In genomic region chr6:130858498-130859160, GRCh38 we compare ENCODE assay signal across 24 cellular contexts. TPM values are rescaled to one million over a fixed set of nuclear protein-coding genes. Genes with fewer than 3 reads are reported as not detected.
DNase-seq lines count a peak whose midpoint lies in the region; ATAC-seq, FAIRE-seq and TF ChIP-seq lines count a peak whose summit lies in the region.
"Had no signal": no experiment of that assay in that cellular context is flagged by ENCODE, and none has a peak within 500 bp of the region (broad histone marks: within the 10 kb centered on the region; RNA-seq: fewer than 3 reads in every experiment).

No MANE protein-coding gene starts in this region.

- H3K27ac ChIP-seq in HepG2 (ENCODE audit: extremely low read length, insufficient read depth, low read length) (peak overlapping the region; percentile 50), right lobe of liver (peak overlapping the region in 1 of 3 donors; percentile 38), VCaP (peak overlapping the region; percentile 13; the same call in 1 of the 2 replicates)
- H3K27ac ChIP-seq: C4-2B, SJSA1 had no signal

- in situ Hi-C loops in HepG2 (cut with HindIII; ENCODE audit: extremely low pct_ligation_motif_present, low pct_unique_long_range_greater_than_20kb) = no loop called here

- no peak overlapping the region for H3K9ac ChIP-seq in HepG2 (ENCODE audit: insufficient read depth, low read depth, low read length)

- POLR2A ChIA-PET in HepG2 (lab: Yijun Ruan, JAX) = interaction anchor here (1.2 to 2.4 kb wide), 2 partner anchors 29 to 31 kb away, joined by 3 to 14 read pairs; partner anchors contain the start of gene SMLR1

- H3K4me1 Mint-ChIP-seq in type B pancreatic cell (ENCODE audit: unreplicated experiment) = peaks cover 13% of the 10 kb centered on the region
- H3K4me1 Mint-ChIP-seq: CD8-positive, alpha-beta memory T cell had no signal

- TF ChIP-seq RAD21 in HepG2 (CRISPR knock-in tag; IDR thresholded peaks at IDR 0.05) = no peak

- no peaks in the 10 kb centered on the region for H3K79me2 ChIP-seq in HepG2 (ENCODE audit: insufficient read depth, low read length)

- H4K20me1 ChIP-seq in HepG2 (ENCODE audit: insufficient read depth, low read length) = no peaks in the 10 kb centered on the region

- H3K9me3 ChIP-seq in HepG2 (ENCODE audit: low read length) = peaks cover 4% of the 10 kb centered on the region; the same call in 1 of the 2 replicates
- H3K9me3 ChIP-seq in right lobe of liver = no peaks in the 10 kb centered on the region
- H3K9me3 ChIP-seq: SJSA1 had no signal

- CTCF ChIA-PET in HepG2 (lab: Yijun Ruan, JAX; ENCODE audit: low intra/inter-chr PET ratio, low total read pairs) = no interaction called here

- DNase-seq in HepG2 (ENCODE audit: low spot score) (peak; percentile 55), right lobe of liver (no peak), left colon (no peak), type B pancreatic cell (ENCODE audit: extremely low spot score, unreplicated experiment) (no peak), glomerular visceral epithelial cell (ENCODE audit: extremely low spot score) (no peak), iPS-NIHi11 (ENCODE audit: low spot score) (no peak), lower leg skin (ENCODE audit: low spot score in 2 of 2) (no peak)
- DNase-seq: CD8-positive, alpha-beta memory T cell; GDM1; HFFc6; KBM-7; NCI-H1048; NCI-H1417 treated with DMSO at 0.1 percent for 48 hours; NCI-H187; NCI-H2227 treated with DMSO at 0.1 percent for 48 hours; NCI-H510A; NCI-H748 treated with DMSO at 0.1 percent for 48 hours had no signal

- H3K4me1 ChIP-seq in HepG2 (ENCODE audit: insufficient read depth, low read length) (peaks cover 78% of the 10 kb centered on the region), right lobe of liver (peaks cover 0 to 26% (median 8%) of the 10 kb centered on the region in 4 donors)

- no TSS peak for BruUV-seq in HepG2 (replicated peaks; lab: Mats Ljungman, UMichigan)

- TF ChIP-seq CTCF in HepG2 (CRISPR knock-in tag; IDR thresholded peaks at IDR 0.05) = no peak
- TF ChIP-seq CTCF in right lobe of liver (IDR thresholded peaks at IDR 0.05) = no peak
- TF ChIP-seq CTCF in VCaP (conservative IDR thresholded peaks at IDR 0.05) = no peak
- no peak for TF ChIP-seq CTCF in type B pancreatic cell (conservative IDR thresholded peaks at IDR 0.05)
- no peak for TF ChIP-seq CTCF in lower leg skin (IDR thresholded peaks at IDR 0.05)

- 30% methylated on average over 2 of the region's 2 CpGs for WGBS in HepG2 (ENCODE audit: low lambda C conversion rate)
- WGBS in right lobe of liver (ENCODE audit: insufficient coverage, low coverage, low lambda C conversion rate, missing lambda C conversion rate) = 56% methylated on average over 2 of the region's 2 CpGs
- 66 to 72% methylated on average over 2 of the region's 2 CpGs for WGBS in lower leg skin, 2 donors

- TF ChIP-seq POLR2A in HepG2 (IDR thresholded peaks at IDR 0.05; ENCODE audit: insufficient read depth in 1 of 2, low read depth in 2 of 2, low read length in 2 of 2) (no peak), right lobe of liver (IDR thresholded peaks at IDR 0.05) (no peak), lower leg skin (IDR thresholded peaks at IDR 0.05) (no peak)

- no peak overlapping the region for H3K4me3 Mint-ChIP-seq in type B pancreatic cell
- H3K4me3 Mint-ChIP-seq: CD8-positive, alpha-beta memory T cell; HFFc6 had no signal

- peak; percentile 43 for FAIRE-seq in HepG2 (lab: Jason Lieb, UNC)
- FAIRE-seq: A204.1, GM19239 had no signal

- intact Hi-C loops in HepG2 (cut with micrococcal nuclease; ENCODE audit: unreplicated experiment) (no loop called here), right lobe of liver (cut with DNase I) (no loop called here), left colon (cut with DNase I, micrococcal nuclease) (no loop called here), lower leg skin (cut with DNase I; ENCODE audit: low total_unique reads) (no loop called here)

- ATAC-seq in HepG2 = peak; percentile 61
- no peak for ATAC-seq in right lobe of liver
- ATAC-seq in left colon = peak; percentile 85
- ATAC-seq: Right ventricle myocardium inferior had no signal

- TF ChIP-seq EP300 in HepG2 (IDR thresholded peaks at IDR 0.05; ENCODE audit: low read depth in 2 of 2, low read length in 2 of 2) (no peak), HepG2 (CRISPR knock-in tag; IDR thresholded peaks at IDR 0.05; ENCODE audit: borderline replicate concordance) (no peak)

- H3K27ac Mint-ChIP-seq in type B pancreatic cell = peak overlapping the region; percentile 56
- H3K27ac Mint-ChIP-seq: CD8-positive, alpha-beta memory T cell; HFFc6 had no signal

- no peak overlapping the region for H2AFZ ChIP-seq in HepG2 (ENCODE audit: low read length)

- H3K9me3 Mint-ChIP-seq in type B pancreatic cell = peaks cover 7% of the 10 kb centered on the region
- H3K9me3 Mint-ChIP-seq: CD8-positive, alpha-beta memory T cell; HFFc6 had no signal

- no peaks in the 10 kb centered on the region for H3K27me3 ChIP-seq in HepG2 (ENCODE audit: control insufficient read depth in 1 of 2, insufficient read depth in 2 of 2, low read length in 2 of 2)
- H3K27me3 ChIP-seq in right lobe of liver = no peaks in the 10 kb centered on the region
- H3K27me3 ChIP-seq: SJSA1 had no signal

- H3K27me3 Mint-ChIP-seq in type B pancreatic cell = peaks cover 4% of the 10 kb centered on the region

- H3K36me3 ChIP-seq in HepG2 (replicated peaks in 1 of 2; ENCODE audit: control insufficient read depth in 1 of 2, insufficient read depth in 2 of 2, low read length in 2 of 2) = peaks cover 0 to 1% of the 10 kb centered on the region in 2 experiments; a peak in 2 of 5 replicates
- no peaks in the 10 kb centered on the region for H3K36me3 ChIP-seq in right lobe of liver

- peaks cover 7% of the 10 kb centered on the region for H3K36me3 Mint-ChIP-seq in type B pancreatic cell

- H3K4me2 ChIP-seq in HepG2 (ENCODE audit: low read depth, low read length) = peak overlapping the region; percentile 19; the same call in 1 of the 2 replicates

- H3K4me3 ChIP-seq in HepG2 (replicated peaks in 1 of 3; ENCODE audit: insufficient read depth in 1 of 3, low read depth in 2 of 3, low read length in 3 of 3) (no peak overlapping the region), right lobe of liver (no peak overlapping the region), lower leg skin (ENCODE audit: low read depth, poor library complexity, severe bottlenecking) (no peak overlapping the region)
- H3K4me3 ChIP-seq: SJSA1 had no signal

TF ChIP-seq in HepG2, 621 proteins besides CTCF, POLR2A, EP300 and RAD21 (continues in another document):
- TF ChIP-seq ARID5B (CRISPR knock-in tag; IDR thresholded peaks at IDR 0.05) (peak; percentile 51; the same call in 1 of the 2 replicates), SAP130 (CRISPR knock-in tag; IDR thresholded peaks at IDR 0.05; ENCODE audit: low read depth) (peak; percentile 53; the same call in 1 of the 2 replicates)

RNA-seq across cellular contexts. Expression of gene SMLR1, which starts 31.4 kb away (rescaled TPM):
- total RNA-seq in HepG2 (2016; rRNA removed; fragmentation: Illumina TruSeq; extraction: Trizol) (97.8 and 104 TPM in 2 replicates), right lobe of liver (10 to 100 TPM; 10.7 to 46.4 (median 20.1) TPM), left colon (not detected), type B pancreatic cell (ENCODE audit: low replicate concordance) (0.53 and 1.3 TPM in 2 replicates), lower leg skin (not detected)
- 41.9 and 46.7 TPM in 2 replicates for total RNA-seq in HepG2 (2016; cell fraction: cytosol; rRNA removed; fragmentation: Illumina TruSeq; extraction: Trizol; ENCODE audit: low read depth)
- total RNA-seq in HepG2 (2016; cell fraction: insoluble cytoplasmic fraction; rRNA removed; fragmentation: Illumina TruSeq; extraction: Trizol) = 92.4 and 106 TPM in 2 replicates
- 60.2 and 61.3 TPM in 2 replicates for total RNA-seq in HepG2 (2016; cell fraction: membrane; rRNA removed; fragmentation: Illumina TruSeq; extraction: Trizol)
- total RNA-seq in HepG2 (2016; cell fraction: nucleus; rRNA removed; fragmentation: Illumina TruSeq; extraction: Trizol) = 91.8 and 97.0 TPM in 2 replicates
- 37.9 and 41.8 TPM in 2 replicates for polyA plus RNA-seq in HepG2 (2011; rRNA removed)
- polyA plus RNA-seq in HepG2 (2011; cell fraction: cytosol; rRNA removed) = 28.9 and 39.2 TPM in 2 replicates
- 42.3 and 58.0 TPM in 2 replicates for polyA plus RNA-seq in HepG2 (2011; cell fraction: nucleus; rRNA removed)
- 67.5 and 98.6 TPM in 2 replicates for polyA plus RNA-seq in HepG2 (2012)
- 32.8 and 42.1 TPM in 2 replicates for polyA plus RNA-seq in HepG2 (2016; cell fraction: cytosol; fragmentation: Illumina TruSeq; extraction: Trizol; ENCODE audit: low read depth)
- polyA plus RNA-seq in HepG2 (2016; cell fraction: insoluble cytoplasmic fraction; fragmentation: Illumina TruSeq; extraction: Trizol; ENCODE audit: low read depth) = 87.1 and 90.1 TPM in 2 replicates
- polyA plus RNA-seq in HepG2 (2016; cell fraction: membrane; fragmentation: Illumina TruSeq; extraction: Trizol; ENCODE audit: low read depth) = 46.2 and 48.8 TPM in 2 replicates
- polyA plus RNA-seq in HepG2 (2016; cell fraction: nucleus; fragmentation: Illumina TruSeq; extraction: Trizol; ENCODE audit: insufficient read depth, low read depth) = 109 and 122 TPM in 2 replicates
- polyA minus RNA-seq in HepG2 (2011; rRNA and poly(A)+ RNA removed; ENCODE audit: low replicate concordance) = 57.4 TPM in 1 of 2 replicates, not detected in the other
- polyA minus RNA-seq in HepG2 (2011; cell fraction: cytosol; rRNA and poly(A)+ RNA removed) = 15.2 and 17.4 TPM in 2 replicates
- polyA minus RNA-seq in HepG2 (2011; cell fraction: nucleus; rRNA and poly(A)+ RNA removed) = 124 and 145 TPM in 2 replicates
- total RNA-seq: CD8-positive, alpha-beta memory T cell; H4; HFFc6; Right ventricle myocardium inferior; SJSA1 had no signal
- polyA plus RNA-seq: CD8-positive, alpha-beta memory T cell had no signal

Comparison
In these comparisons a context has a peak if more than half of its experiments do, and no peak if none do; other contexts are left out.
1. ATAC-seq: peak in HepG2 (single experiment) and left colon (single experiment); none in right lobe of liver (0 of 4).